ENCODE assay signal across 18 cellular contexts in the genomic region with DNA sequence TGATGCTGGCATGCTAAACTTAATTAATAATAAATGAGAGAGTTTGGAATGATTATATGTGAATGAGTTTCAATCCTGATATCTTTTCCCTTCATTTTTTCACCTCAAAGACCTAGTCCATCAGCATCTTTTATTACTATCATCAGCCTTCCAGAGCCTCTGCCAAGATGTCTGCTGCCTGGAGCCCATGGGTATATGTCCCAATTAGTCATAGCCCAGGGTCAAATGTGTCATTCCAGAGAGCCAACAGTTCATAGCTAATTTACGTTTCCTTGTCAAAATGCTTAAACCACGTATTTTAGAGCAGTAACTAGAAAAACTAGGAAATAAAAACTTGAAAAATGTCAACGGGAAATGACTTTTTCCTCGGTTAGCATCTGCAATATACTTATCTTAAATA.
DNase-seq lines count a peak whose midpoint lies in the region; ATAC-seq and TF ChIP-seq lines count a peak whose summit lies in the region.
"Had no signal": no experiment of that assay in that cellular context is flagged by ENCODE, and none has a peak within 500 bp of the region (broad histone marks: within the 10 kb centered on the region; RNA-seq: fewer than 3 reads in every experiment).

No MANE protein-coding gene starts in this region.

- no peak for TF ChIP-seq POLR2A in stomach (IDR thresholded peaks at IDR 0.05)

- TF ChIP-seq CTCF in PC-3 (conservative IDR thresholded peaks at IDR 0.05; ENCODE audit: low read depth, low read length), result no peak
- TF ChIP-seq CTCF in fibroblast of mammary gland (conservative IDR thresholded peaks at IDR 0.05; ENCODE audit: control insufficient read depth, insufficient read depth, low read depth, low read length), result no peak
- no peak for TF ChIP-seq CTCF in tibial artery (IDR thresholded peaks at IDR 0.05)
- no peak for TF ChIP-seq CTCF in foreskin fibroblast (IDR thresholded peaks at IDR 0.05; ENCODE audit: low read depth, low read length)
- no peak for TF ChIP-seq CTCF in stomach (IDR thresholded peaks at IDR 0.05)

- no peak overlapping the region for H3K4me2 ChIP-seq in PC-3 (ENCODE audit: low read length)

- H3K9me2 ChIP-seq in PC-3 (replicated peaks; ENCODE audit: low read length), result 0 out of 2 replicates have a peak, but pooled peaks cover 4% of the 10 kb centered on the region

- no peaks in the 10 kb centered on the region for H3K36me3 ChIP-seq in PC-3 (ENCODE audit: low read depth, low read length)
- H3K36me3 ChIP-seq in tibial artery, result no peaks in the 10 kb centered on the region
- H3K36me3 ChIP-seq in stomach, result no peaks in the 10 kb centered on the region

- H3K4me3 ChIP-seq in PC-3 (ENCODE audit: low read length), result no peak overlapping the region
- H3K4me3 ChIP-seq in fibroblast of mammary gland (ENCODE audit: control insufficient read depth, low read depth, low read length), result no peak overlapping the region
- H3K4me3 ChIP-seq in tibial artery, result no peak overlapping the region
- no peak overlapping the region for H3K4me3 ChIP-seq in foreskin fibroblast (ENCODE audit: low read depth in 1 of 2, low read length in 2 of 2)
- H3K4me3 ChIP-seq in stomach, result no peak overlapping the region

- no peak for TF ChIP-seq EP300 in stomach (IDR thresholded peaks at IDR 0.05)

- DNase-seq in A172 (ENCODE audit: low spot score), result peak; percentile 48
- DNase-seq in HCEC 1CT, result peak; percentile 36
- peak; percentile 5 for DNase-seq in PC-3
- DNase-seq in fibroblast of mammary gland (ENCODE audit: low read depth), result peak; percentile 11
- DNase-seq in tibial artery, result no peak
- no peak for DNase-seq in foreskin fibroblast
- no peak for DNase-seq in stomach
- DNase-seq: C1 segment of cervical spinal cord; CD4-positive, alpha-beta T cell; COR-L47; DMS153; DMS79 treated with DMSO at 0.1 percent for 48 hours; GF-D8; IMR-90; Kasumi-1; KBM-7 had no signal

- H3K9me3 ChIP-seq in PC-3 (ENCODE audit: low read length) (no peaks in the 10 kb centered on the region), tibial artery (no peaks in the 10 kb centered on the region), stomach (no peaks in the 10 kb centered on the region)

- no peaks in the 10 kb centered on the region for H4K20me1 ChIP-seq in PC-3 (ENCODE audit: low read length)

- no TSS peak for BruUV-seq in PC-3 (replicated peaks; lab: Mats Ljungman, UMichigan)

- POLR2A ChIA-PET in PC-3 (lab: Charles Lee; ENCODE audit: unreplicated experiment), result no interaction called here

- no peaks in the 10 kb centered on the region for H3F3A ChIP-seq in PC-3 (ENCODE audit: low read length, unreplicated experiment)

- WGBS in stomach, 5 donors, result 75 to 83% (median 79%) methylated on average over 4 of the region's 4 CpGs

- intact Hi-C loops in PC-3 (cut with micrococcal nuclease), result no loop called here
- intact Hi-C loops in tibial artery (cut with DNase I; ENCODE audit: low total_unique reads), result no loop called here
- intact Hi-C loops in stomach (cut with DNase I; ENCODE audit: low total_unique reads), result no loop called here

- H3K79me2 ChIP-seq in PC-3 (ENCODE audit: low read length), result no peaks in the 10 kb centered on the region

- no peaks in the 10 kb centered on the region for H3K27me3 ChIP-seq in PC-3 (ENCODE audit: low read length)
- H3K27me3 ChIP-seq in tibial artery, result no peaks in the 10 kb centered on the region
- H3K27me3 ChIP-seq in stomach, result no peaks in the 10 kb centered on the region

- H2AFZ ChIP-seq in PC-3 (ENCODE audit: low read length), result no peak overlapping the region

- CTCF ChIA-PET in PC-3 (lab: Charles Lee), result no interaction called here

- no peak for ATAC-seq in PC-3

- H3K9ac ChIP-seq in PC-3 (ENCODE audit: low read length), result no peak overlapping the region

- H3K4me1 ChIP-seq in PC-3 (ENCODE audit: insufficient read depth, low read length) (no peaks in the 10 kb centered on the region), tibial artery (no peaks in the 10 kb centered on the region), stomach (no peaks in the 10 kb centered on the region)

- no peak overlapping the region for H3K27ac ChIP-seq in PC-3 (ENCODE audit: low read length)
- H3K27ac ChIP-seq in tibial artery, result no peak overlapping the region
- H3K27ac ChIP-seq in stomach, result no peak overlapping the region
- H3K27ac ChIP-seq: 22Rv1, HL-60 had no signal

Comparison
In these comparisons a context has a peak if more than half of its experiments do, and no peak if none do; other contexts are left out.
1. DNase-seq: peak in A172 (single experiment), HCEC 1CT (single experiment), PC-3 (single experiment) and fibroblast of mammary gland (single experiment); none in tibial artery (0 of 2), foreskin fibroblast (0 of 2) and stomach (single experiment).